In the genomic region with DNA sequence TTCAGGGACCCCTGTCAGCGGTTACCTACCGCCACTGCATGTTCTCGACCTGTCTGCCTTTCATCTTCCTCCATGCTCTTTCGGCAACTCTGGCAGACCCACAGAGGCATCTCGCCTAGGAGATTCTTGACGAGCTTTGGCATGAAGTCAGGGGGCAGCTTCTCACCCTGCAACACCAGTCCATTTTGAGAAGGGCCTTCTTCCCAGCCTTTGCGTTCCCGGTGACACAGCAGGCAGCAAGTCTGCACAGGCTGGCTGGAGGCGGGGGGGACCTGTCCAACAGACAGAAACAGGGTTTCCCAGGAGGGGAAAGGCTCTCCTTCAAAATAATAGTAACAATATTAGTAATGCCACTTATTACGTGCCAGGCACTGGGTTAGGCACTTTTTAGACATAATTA, we compare ENCODE assay signal across 1 cellular context.
TF ChIP-seq lines count a peak whose summit lies in the region.

No MANE protein-coding gene starts in this region.

TF ChIP-seq in IMR-90, 13 proteins besides CTCF, POLR2A, EP300 and RAD21:
- TF ChIP-seq MAZ (IDR thresholded peaks at IDR 0.05; ENCODE audit: borderline replicate concordance, low read depth, low read length) (no peak), ELK1 (IDR thresholded peaks at IDR 0.05; ENCODE audit: borderline replicate concordance, low read depth, low read length) (no peak), CEBPB (IDR thresholded peaks at IDR 0.05; ENCODE audit: low read depth, low read length) (no peak), SMC3 (IDR thresholded peaks at IDR 0.05; ENCODE audit: low read depth, low read length) (no peak), MXI1 (IDR thresholded peaks at IDR 0.05; ENCODE audit: borderline replicate concordance, low read depth, low read length) (no peak), BHLHE40 (IDR thresholded peaks at IDR 0.05; ENCODE audit: low read depth, low read length) (no peak), MAFK (IDR thresholded peaks at IDR 0.05; ENCODE audit: low read depth, low read length) (no peak), RFX5 (IDR thresholded peaks at IDR 0.05; ENCODE audit: low read depth, low read length) (no peak), NFE2L2 (IDR thresholded peaks at IDR 0.05; ENCODE audit: low read depth, low read length) (no peak)
- TF ChIP-seq, protein P1, sequence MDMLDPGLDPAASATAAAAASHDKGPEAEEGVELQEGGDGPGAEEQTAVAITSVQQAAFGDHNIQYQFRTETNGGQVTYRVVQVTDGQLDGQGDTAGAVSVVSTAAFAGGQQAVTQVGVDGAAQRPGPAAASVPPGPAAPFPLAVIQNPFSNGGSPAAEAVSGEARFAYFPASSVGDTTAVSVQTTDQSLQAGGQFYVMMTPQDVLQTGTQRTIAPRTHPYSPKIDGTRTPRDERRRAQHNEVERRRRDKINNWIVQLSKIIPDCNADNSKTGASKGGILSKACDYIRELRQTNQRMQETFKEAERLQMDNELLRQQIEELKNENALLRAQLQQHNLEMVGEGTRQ (IDR thresholded peaks at IDR 0.05; ENCODE audit: low read depth, low read length), result no peak
